ENCODE assay signal across 7 cellular contexts in genomic region chr5:150410524-150411244, GRCh38. TPM values are rescaled to one million over a fixed set of nuclear protein-coding genes. Genes with fewer than 3 reads are reported as not detected.
DNase-seq lines count a peak whose midpoint lies in the region; ATAC-seq and TF ChIP-seq lines count a peak whose summit lies in the region.

No MANE protein-coding gene starts in this region.

- 2 to 9% (median 6%) methylated on average over 4 of the region's 4 CpGs for WGBS in spleen, 5 donors

- H3K27me3 Mint-ChIP-seq in immature natural killer cell (ENCODE audit: low read depth in 3 of 3), result peaks cover 13 to 25% (median 15%) of the 10 kb centered on the region in 3 donors

- H3K27me3 ChIP-seq in breast epithelium (no peaks in the 10 kb centered on the region), spleen (replicated peaks in 1 of 7) (no peaks in the 10 kb centered on the region)

- H3K36me3 ChIP-seq in breast epithelium (no peaks in the 10 kb centered on the region), spleen (peaks cover 0 to 47% (median 34%) of the 10 kb centered on the region in 6 donors)

- H3K36me3 Mint-ChIP-seq in immature natural killer cell, result peaks cover 0 to 4% (median 0%) of the 10 kb centered on the region in 3 donors

- TF ChIP-seq CTCF in GM12864 (IDR thresholded peaks at IDR 0.05; ENCODE audit: low read depth, low read length, missing control alignments) (no peak), breast epithelium (IDR thresholded peaks at IDR 0.05) (no peak), spleen (IDR thresholded peaks at IDR 0.05 in 8 of 11, conservative IDR thresholded peaks at IDR 0.05 in 3 of 11) (no peak)

- H3K9me3 Mint-ChIP-seq in immature natural killer cell, result no peaks in the 10 kb centered on the region

- H3K27ac ChIP-seq in breast epithelium (peak overlapping the region; percentile 88 to 91), spleen (peak overlapping the region; percentile 93 to 99 (median 98))

- H3K9me3 ChIP-seq in breast epithelium (no peaks in the 10 kb centered on the region), spleen (no peaks in the 10 kb centered on the region)

- H3K4me3 ChIP-seq in GM12864 (ENCODE audit: low read depth, low read length), result peak overlapping the region; percentile 86
- peak overlapping the region; percentile 45 to 77 (median 60) for H3K4me3 ChIP-seq in breast epithelium
- H3K4me3 ChIP-seq in spleen, result peak overlapping the region; percentile 60 to 87 (median 78)

- DNase-seq in GM12864 (ENCODE audit: low read depth), result peak; percentile 64
- peak; percentile 56 for DNase-seq in NCI-H1048 (lab: John Stamatoyannopoulos, UW)
- peak; percentile 78 for DNase-seq in SW480 (ENCODE audit: low spot score)
- DNase-seq in breast epithelium (ENCODE audit: low spot score in 2 of 2), result peak in 1 of 2 donors; percentile 70
- peak; percentile 64 to 71 (median 71) for DNase-seq in immature natural killer cell
- peak; percentile 75 for DNase-seq in spleen

- TF ChIP-seq POLR2A in breast epithelium (IDR thresholded peaks at IDR 0.05), result no peak
- TF ChIP-seq POLR2A in spleen (IDR thresholded peaks at IDR 0.05), result peak in 2 of 3 donors; percentile 39 to 75

- intact Hi-C loops in breast epithelium (cut with DNase I; ENCODE audit: low total_unique reads) (no loop called here), spleen (cut with DNase I; ENCODE audit: low total_unique reads) (no loop called here)

- H3K4me3 Mint-ChIP-seq in immature natural killer cell, result peak overlapping the region; percentile 91 to 97 (median 97)

- H3K4me1 Mint-ChIP-seq in immature natural killer cell, result peaks cover 59 to 64% of the 10 kb centered on the region in 2 donors

- H3K27ac Mint-ChIP-seq in immature natural killer cell, result peak overlapping the region; percentile 98 to 100 (median 99)

- no peak for ATAC-seq in GM19023 (IDR thresholded peaks at IDR 0.05; ENCODE audit: unreplicated experiment)

- peaks cover 0 to 6% of the 10 kb centered on the region in 2 donors for H3K4me1 ChIP-seq in breast epithelium
- H3K4me1 ChIP-seq in spleen, result peaks cover 26 to 97% (median 86%) of the 10 kb centered on the region in 6 donors

RNA-seq across cellular contexts. Expression of gene CD74, which starts 2.0 kb away (rescaled TPM):
- total RNA-seq in breast epithelium (100 to 1,000 TPM; 382 to 393 (median 392) TPM), spleen (1,000 to 10,000 TPM; 3,224 to 5,563 (median 4,811) TPM)
- polyA plus RNA-seq in immature natural killer cell (1,000 to 10,000 TPM in 2 of 3 donors, 100 to 1,000 TPM in 1; 982 to 1,268 (median 1,061) TPM), spleen (1,000 to 10,000 TPM; 3,319 to 4,860 (median 4,644) TPM)

RNA-seq across cellular contexts. Expression of gene RPS14, which starts 38.9 kb away (rescaled TPM):
- total RNA-seq in breast epithelium (1,000 to 10,000 TPM; 3,271 to 4,472 (median 4,011) TPM), spleen (1,000 to 10,000 TPM; 1,801 to 2,829 (median 2,025) TPM)
- polyA plus RNA-seq in immature natural killer cell (1,000 to 10,000 TPM; 3,321 to 6,011 (median 3,509) TPM), spleen (1,000 to 10,000 TPM; 5,417 to 8,400 (median 8,329) TPM)

RNA-seq across cellular contexts. Expression of gene TCOF1, which starts 53.2 kb away (rescaled TPM):
- 10 to 100 TPM; 20.6 to 37.7 (median 36.1) TPM for total RNA-seq in breast epithelium
- 10 to 100 TPM in 1 of 3 donors, 1 to 10 TPM in 2; 3.2 to 21.5 (median 3.5) TPM for polyA plus RNA-seq in immature natural killer cell
- 10 to 100 TPM; 31.8 to 44.3 (median 34.8) TPM for total RNA-seq in spleen
- 10 to 100 TPM; 15.3 to 20.1 (median 19.0) TPM for polyA plus RNA-seq in spleen

Comparison
In these comparisons a context has a peak if more than half of its experiments do, and no peak if none do; other contexts are left out.
1. RNA of gene CD74, which starts 2.0 kb away (total RNA-seq): 3,224 to 5,563 TPM in spleen; 382 to 393 TPM in breast epithelium; every median in the first group is over 4 times any median in the second.
2. Peak in every context shown above with its lines, with median percentiles within 50 percentile points of each other: H3K4me3 ChIP-seq.